14 cellular contexts compared by ENCODE assay signal in the genomic region with DNA sequence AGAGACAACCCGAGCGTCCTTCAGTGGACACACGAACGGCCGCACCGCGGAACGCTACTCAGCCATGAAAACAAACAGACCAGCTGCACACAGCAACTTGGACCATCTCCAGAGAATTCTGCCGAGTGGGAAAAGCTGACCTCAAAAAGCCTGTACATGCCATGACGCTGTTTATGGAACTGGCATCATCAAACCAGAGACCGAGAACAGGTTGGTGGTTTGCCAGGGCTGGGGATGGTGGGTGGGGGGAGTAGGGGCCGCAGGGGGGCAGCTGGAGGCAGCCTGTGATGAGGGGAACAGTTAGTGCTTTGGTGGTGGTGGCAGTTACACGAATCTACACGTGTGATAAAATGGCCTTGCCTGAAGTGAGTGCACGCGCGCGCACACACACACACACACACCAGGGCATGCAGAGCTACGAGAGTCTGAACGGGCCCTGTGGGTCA.
DNase-seq lines count a peak whose midpoint lies in the region; ATAC-seq and TF ChIP-seq lines count a peak whose summit lies in the region.
"Had no signal": no experiment of that assay in that cellular context is flagged by ENCODE, and none has a peak within 500 bp of the region (broad histone marks: within the 10 kb centered on the region; RNA-seq: fewer than 3 reads in every experiment).

No MANE protein-coding gene starts in this region.

- no peaks in the 10 kb centered on the region for H3K9me3 ChIP-seq in suprapubic skin
- H3K9me3 ChIP-seq in effector memory CD4-positive, alpha-beta T cell (ENCODE audit: control insufficient read depth, low read length): no peaks in the 10 kb centered on the region
- H3K9me3 ChIP-seq: BE2C, gastroesophageal sphincter had no signal

- no peaks in the 10 kb centered on the region for H3K36me3 ChIP-seq in suprapubic skin
- no peaks in the 10 kb centered on the region for H3K36me3 ChIP-seq in effector memory CD4-positive, alpha-beta T cell (ENCODE audit: control insufficient read depth, insufficient read depth, low read length)
- H3K36me3 ChIP-seq: BE2C had no signal

- no peak overlapping the region for H3K4me3 Mint-ChIP-seq in activated naive CD8-positive, alpha-beta T cell treated with anti-CD3 and anti-CD28 coated beads for 36 hours

- H3K4me3 ChIP-seq in fibroblast of mammary gland (ENCODE audit: control insufficient read depth, low read depth, low read length): no peak overlapping the region
- no peak overlapping the region for H3K4me3 ChIP-seq in suprapubic skin
- H3K4me3 ChIP-seq in effector memory CD4-positive, alpha-beta T cell (ENCODE audit: insufficient read depth, low read depth, low read length, poor library complexity, severe bottlenecking): no peak overlapping the region
- H3K4me3 ChIP-seq: gastroesophageal sphincter had no signal

- H3K27ac Mint-ChIP-seq in activated naive CD8-positive, alpha-beta T cell treated with anti-CD3 and anti-CD28 coated beads for 36 hours: peak overlapping the region; percentile 68

- TF ChIP-seq CTCF in fibroblast of mammary gland (conservative IDR thresholded peaks at IDR 0.05; ENCODE audit: control insufficient read depth, insufficient read depth, low read depth, low read length): no peak
- TF ChIP-seq CTCF in suprapubic skin (IDR thresholded peaks at IDR 0.05): no peak

- no peaks in the 10 kb centered on the region for H3K27me3 Mint-ChIP-seq in activated naive CD8-positive, alpha-beta T cell treated with anti-CD3 and anti-CD28 coated beads for 36 hours

- no peak for TF ChIP-seq POLR2A in suprapubic skin (IDR thresholded peaks at IDR 0.05)

- H3K36me3 Mint-ChIP-seq in activated naive CD8-positive, alpha-beta T cell treated with anti-CD3 and anti-CD28 coated beads for 36 hours: peaks cover 27% of the 10 kb centered on the region

- H3K4me1 ChIP-seq in suprapubic skin: peaks cover 42% of the 10 kb centered on the region
- no peaks in the 10 kb centered on the region for H3K4me1 ChIP-seq in effector memory CD4-positive, alpha-beta T cell (ENCODE audit: control insufficient read depth, insufficient read depth, low read length, poor library complexity, severe bottlenecking)

- ATAC-seq in Right ventricle myocardium inferior (no peak), HG03025 (IDR thresholded peaks at IDR 0.05; ENCODE audit: low FRiP score, unreplicated experiment) (no peak)
- ATAC-seq: gastroesophageal sphincter had no signal

- intact Hi-C loops in Right ventricle myocardium inferior (cut with DNase I): no loop called here
- intact Hi-C loops in cardiac septum (cut with DNase I): no loop called here

- TF ChIP-seq EP300 in suprapubic skin (IDR thresholded peaks at IDR 0.05): no peak

- peaks cover 48% of the 10 kb centered on the region for H3K4me1 Mint-ChIP-seq in activated naive CD8-positive, alpha-beta T cell treated with anti-CD3 and anti-CD28 coated beads for 36 hours

- no peaks in the 10 kb centered on the region for H3K27me3 ChIP-seq in suprapubic skin
- H3K27me3 ChIP-seq in effector memory CD4-positive, alpha-beta T cell (replicated peaks; ENCODE audit: control insufficient read depth, insufficient read depth, low read length, poor library complexity, severe bottlenecking): no peaks in the 10 kb centered on the region
- H3K27me3 ChIP-seq: BE2C, gastroesophageal sphincter had no signal

- peaks cover 1% of the 10 kb centered on the region for H3K9me3 Mint-ChIP-seq in activated naive CD8-positive, alpha-beta T cell treated with anti-CD3 and anti-CD28 coated beads for 36 hours

- WGBS in suprapubic skin: 46% methylated on average over 19 of the region's 20 CpGs

- peak; percentile 41 for DNase-seq in Right ventricle myocardium inferior (ENCODE audit: missing footprints)
- no peak for DNase-seq in cardiac septum (ENCODE audit: low spot score)
- no peak for DNase-seq in activated naive CD8-positive, alpha-beta T cell treated with anti-CD3 and anti-CD28 coated beads for 36 hours
- DNase-seq in fibroblast of mammary gland (ENCODE audit: low read depth): peak; percentile 35
- DNase-seq in suprapubic skin (ENCODE audit: low spot score in 2 of 2): no peak
- DNase-seq in SIG-M5 treated with dmso at 0.1 percent for 504 hours (lab: John Stamatoyannopoulos, UW; ENCODE audit: unreplicated experiment): no peak
- no peak for DNase-seq in effector memory CD4-positive, alpha-beta T cell
- DNase-seq: BE2C; cortex of kidney; NCI-H2107; NCI-H82; stimulated activated naive CD4-positive, alpha-beta T cell treated with Interleukin-2 at 50 U/mL for 16 hours had no signal

- peak overlapping the region; percentile 59 for H3K27ac ChIP-seq in suprapubic skin
- H3K27ac ChIP-seq in effector memory CD4-positive, alpha-beta T cell (ENCODE audit: insufficient read depth, low read length, poor library complexity, severe bottlenecking): no peak overlapping the region

Comparison
In these comparisons a context has a peak if more than half of its experiments do, and no peak if none do; other contexts are left out.
1. DNase-seq: peak in Right ventricle myocardium inferior (single experiment) and fibroblast of mammary gland (single experiment); none in cardiac septum (single experiment), activated naive CD8-positive, alpha-beta T cell treated with anti-CD3 and anti-CD28 coated beads for 36 hours (single experiment), suprapubic skin (0 of 2), SIG-M5 treated with dmso at 0.1 percent for 504 hours (single experiment) and effector memory CD4-positive, alpha-beta T cell (0 of 3).